ENCODE assay signal across 18 cellular contexts in genomic region chr2:181682026-181682789, GRCh38. TPM values are rescaled to one million over a fixed set of nuclear protein-coding genes. Genes with fewer than 3 reads are reported as not detected.
A peak's percentile ranks its signal among the peaks of the same experiment; 100 is the strongest.
DNase-seq lines count a peak whose midpoint lies in the region; ATAC-seq and TF ChIP-seq lines count a peak whose summit lies in the region.
"Had no signal": no experiment of that assay in that cellular context is flagged by ENCODE, and none has a peak within 500 bp of the region (broad histone marks: within the 10 kb centered on the region; RNA-seq: fewer than 3 reads in every experiment).

No MANE protein-coding gene starts in this region.

- H3K9me3 ChIP-seq in MM.1S (replicated peaks; ENCODE audit: insufficient read depth, low read length): no peaks in the 10 kb centered on the region
- H3K9me3 ChIP-seq: lower lobe of right lung, right lobe of liver, upper lobe of right lung had no signal

- H3K4me1 ChIP-seq in MM.1S (ENCODE audit: low read length): no peaks in the 10 kb centered on the region

- peak overlapping the region; percentile 25 for H3K4me3 Mint-ChIP-seq in activated naive CD4-positive, alpha-beta T cell treated with anti-CD3 and anti-CD28 coated beads, Interleukin-2, amount 10 ng/mL, durations not matched to agents 7 days and 5 days
- peak overlapping the region; percentile 66 for H3K4me3 Mint-ChIP-seq in activated T-helper 17 cell treated with anti-CD3 and anti-CD28 coated beads, Interleukin-2, amount 50 U/mL, for 72 hours
- peak overlapping the region; percentile 50 for H3K4me3 Mint-ChIP-seq in memory B cell

- no peaks in the 10 kb centered on the region for H3F3A ChIP-seq in MM.1S (ENCODE audit: insufficient read depth, low read length)

- no peak for ATAC-seq in activated naive CD4-positive, alpha-beta T cell treated with anti-CD3 and anti-CD28 coated beads, Interleukin-2, amount 50 U/mL, for 72 hours
- no peak for ATAC-seq in activated T-helper 17 cell treated with anti-CD3 and anti-CD28 coated beads, Interleukin-2, amount 50 U/mL, for 72 hours (replicated peaks)
- ATAC-seq in memory B cell (ENCODE audit: low read depth) (peak; percentile 68), HG03108 (IDR thresholded peaks at IDR 0.05; ENCODE audit: unreplicated experiment) (no peak)
- ATAC-seq: lower lobe of right lung, Panc1, right lobe of liver, upper lobe of right lung had no signal

- H3K9me3 Mint-ChIP-seq in activated naive CD4-positive, alpha-beta T cell treated with anti-CD3 and anti-CD28 coated beads, Interleukin-2, amount 10 ng/mL, durations not matched to agents 7 days and 5 days: peaks cover 4% of the 10 kb centered on the region
- H3K9me3 Mint-ChIP-seq in activated naive CD4-positive, alpha-beta T cell treated with anti-CD3 and anti-CD28 coated beads, Interleukin-2, amount 50 U/mL, for 72 hours: peaks cover 4 to 10% of the 10 kb centered on the region in 2 donors
- peaks cover 8% of the 10 kb centered on the region for H3K9me3 Mint-ChIP-seq in activated T-helper 17 cell treated with anti-CD3 and anti-CD28 coated beads, Interleukin-2, amount 50 U/mL, for 72 hours
- H3K9me3 Mint-ChIP-seq in memory B cell: peaks cover 8% of the 10 kb centered on the region

- TF ChIP-seq CTCF in MM.1S (IDR thresholded peaks at IDR 0.05; ENCODE audit: low read length): no peak

- H3K36me3 ChIP-seq in MM.1S (replicated peaks; ENCODE audit: insufficient read depth, low read length): no peaks in the 10 kb centered on the region
- H3K36me3 ChIP-seq: lower lobe of right lung, right lobe of liver, upper lobe of right lung had no signal

- CTCF ChIA-PET in activated naive CD4-positive, alpha-beta T cell treated with anti-CD3 and anti-CD28 coated beads, Interleukin-2, amount 10 ng/mL, durations not matched to agents 7 days and 5 days (lab: Charles Lee): no interaction called here

- no peak overlapping the region for H3K4me3 ChIP-seq in MM.1S (ENCODE audit: low read length)
- H3K4me3 ChIP-seq: lower lobe of right lung, right lobe of liver, upper lobe of right lung had no signal

- H3K27me3 Mint-ChIP-seq in activated naive CD4-positive, alpha-beta T cell treated with anti-CD3 and anti-CD28 coated beads, Interleukin-2, amount 10 ng/mL, durations not matched to agents 7 days and 5 days: peaks cover 85% of the 10 kb centered on the region
- H3K27me3 Mint-ChIP-seq in activated T-helper 17 cell treated with anti-CD3 and anti-CD28 coated beads, Interleukin-2, amount 50 U/mL, for 72 hours: peaks cover 80% of the 10 kb centered on the region
- peaks cover 48% of the 10 kb centered on the region for H3K27me3 Mint-ChIP-seq in memory B cell

- no peaks in the 10 kb centered on the region for H3K79me2 ChIP-seq in MM.1S (ENCODE audit: low read length)

- H3K27ac Mint-ChIP-seq in activated naive CD4-positive, alpha-beta T cell treated with anti-CD3 and anti-CD28 coated beads, Interleukin-2, amount 10 ng/mL, durations not matched to agents 7 days and 5 days: peak overlapping the region; percentile 60
- peak overlapping the region in 1 of 2 donors; percentile 53 for H3K27ac Mint-ChIP-seq in activated naive CD4-positive, alpha-beta T cell treated with anti-CD3 and anti-CD28 coated beads, Interleukin-2, amount 50 U/mL, for 72 hours
- H3K27ac Mint-ChIP-seq in activated T-helper 17 cell treated with anti-CD3 and anti-CD28 coated beads, Interleukin-2, amount 50 U/mL, for 72 hours: no peak overlapping the region
- H3K27ac Mint-ChIP-seq in memory B cell: no peak overlapping the region

- no peak overlapping the region for H3K4me2 ChIP-seq in MM.1S (ENCODE audit: low read depth, low read length)

- H3K9me2 ChIP-seq in MM.1S (replicated peaks; ENCODE audit: insufficient read depth, low read length): no peaks in the 10 kb centered on the region

- H3K27ac ChIP-seq in MM.1S (ENCODE audit: low read length): no peak overlapping the region
- H3K27ac ChIP-seq: lower lobe of right lung, right lobe of liver, upper lobe of right lung had no signal

- H3K9ac ChIP-seq in MM.1S (ENCODE audit: low read length): no peak overlapping the region

- peaks cover 43% of the 10 kb centered on the region for H3K4me1 Mint-ChIP-seq in activated naive CD4-positive, alpha-beta T cell treated with anti-CD3 and anti-CD28 coated beads, Interleukin-2, amount 10 ng/mL, durations not matched to agents 7 days and 5 days
- H3K4me1 Mint-ChIP-seq in activated T-helper 17 cell treated with anti-CD3 and anti-CD28 coated beads, Interleukin-2, amount 50 U/mL, for 72 hours: peaks cover 16% of the 10 kb centered on the region
- H3K4me1 Mint-ChIP-seq in memory B cell: peaks cover 32% of the 10 kb centered on the region

- H3K27me3 ChIP-seq in MM.1S (replicated peaks; ENCODE audit: insufficient read depth, low read length): peaks cover 24% of the 10 kb centered on the region

- H2AFZ ChIP-seq in MM.1S (ENCODE audit: low read length): no peak overlapping the region

- no peaks in the 10 kb centered on the region for H4K20me1 ChIP-seq in MM.1S (ENCODE audit: insufficient read depth, low read length)

- H3K36me3 Mint-ChIP-seq in activated naive CD4-positive, alpha-beta T cell treated with anti-CD3 and anti-CD28 coated beads, Interleukin-2, amount 10 ng/mL, durations not matched to agents 7 days and 5 days: peaks cover 15% of the 10 kb centered on the region
- H3K36me3 Mint-ChIP-seq in activated naive CD4-positive, alpha-beta T cell treated with anti-CD3 and anti-CD28 coated beads, Interleukin-2, amount 50 U/mL, for 72 hours: peaks cover 31 to 48% of the 10 kb centered on the region in 2 donors
- H3K36me3 Mint-ChIP-seq in activated T-helper 17 cell treated with anti-CD3 and anti-CD28 coated beads, Interleukin-2, amount 50 U/mL, for 72 hours (ENCODE audit: low read depth): peaks cover 13% of the 10 kb centered on the region
- H3K36me3 Mint-ChIP-seq in memory B cell: peaks cover 7% of the 10 kb centered on the region

- no peak for DNase-seq in activated naive CD4-positive, alpha-beta T cell treated with anti-CD3 and anti-CD28 coated beads, Interleukin-2, amount 10 ng/mL, durations not matched to agents 7 days and 5 days
- DNase-seq in activated naive CD4-positive, alpha-beta T cell treated with anti-CD3 and anti-CD28 coated beads, Interleukin-2, amount 50 U/mL, for 72 hours (ENCODE audit: low spot score in 2 of 2): no peak
- DNase-seq in memory B cell (ENCODE audit: low spot score in 2 of 2): no peak
- no peak for DNase-seq in NCI-H345 (lab: John Stamatoyannopoulos, UW)
- no peak for DNase-seq in MM.1S
- DNase-seq: activated gamma-delta T cell; lower lobe of right lung; NCI-H187 treated with DMSO at 0.1 percent for 48 hours; NCI-H69; right lobe of liver; stimulated activated CD4-positive, alpha-beta T cell treated with anti-CD3 and anti-CD28 coated beads, Interleukin-2, amount 100 ng/mL, for 48 hours; upper lobe of right lung had no signal

RNA-seq across cellular contexts. Expression of gene NEUROD1, which starts 1.9 kb away (rescaled TPM):
- total RNA-seq in activated naive CD4-positive, alpha-beta T cell treated with anti-CD3 and anti-CD28 coated beads, Interleukin-2, amount 50 U/mL, for 72 hours: not detected
- total RNA-seq in activated T-helper 17 cell treated with anti-CD3 and anti-CD28 coated beads, Interleukin-2, amount 50 U/mL, for 72 hours: not detected
- total RNA-seq: bronchial epithelial cell, HT1080, lower lobe of right lung, M059J, right lobe of liver, upper lobe of right lung had no signal

RNA-seq across cellular contexts. Expression of gene CERKL, which starts 25.3 kb away (rescaled TPM):
- total RNA-seq in activated naive CD4-positive, alpha-beta T cell treated with anti-CD3 and anti-CD28 coated beads, Interleukin-2, amount 50 U/mL, for 72 hours: not detected
- not detected for total RNA-seq in activated T-helper 17 cell treated with anti-CD3 and anti-CD28 coated beads, Interleukin-2, amount 50 U/mL, for 72 hours
- total RNA-seq: bronchial epithelial cell, HT1080 had no signal
